ENCODE assay signal across 1 cellular context in the genomic region with DNA sequence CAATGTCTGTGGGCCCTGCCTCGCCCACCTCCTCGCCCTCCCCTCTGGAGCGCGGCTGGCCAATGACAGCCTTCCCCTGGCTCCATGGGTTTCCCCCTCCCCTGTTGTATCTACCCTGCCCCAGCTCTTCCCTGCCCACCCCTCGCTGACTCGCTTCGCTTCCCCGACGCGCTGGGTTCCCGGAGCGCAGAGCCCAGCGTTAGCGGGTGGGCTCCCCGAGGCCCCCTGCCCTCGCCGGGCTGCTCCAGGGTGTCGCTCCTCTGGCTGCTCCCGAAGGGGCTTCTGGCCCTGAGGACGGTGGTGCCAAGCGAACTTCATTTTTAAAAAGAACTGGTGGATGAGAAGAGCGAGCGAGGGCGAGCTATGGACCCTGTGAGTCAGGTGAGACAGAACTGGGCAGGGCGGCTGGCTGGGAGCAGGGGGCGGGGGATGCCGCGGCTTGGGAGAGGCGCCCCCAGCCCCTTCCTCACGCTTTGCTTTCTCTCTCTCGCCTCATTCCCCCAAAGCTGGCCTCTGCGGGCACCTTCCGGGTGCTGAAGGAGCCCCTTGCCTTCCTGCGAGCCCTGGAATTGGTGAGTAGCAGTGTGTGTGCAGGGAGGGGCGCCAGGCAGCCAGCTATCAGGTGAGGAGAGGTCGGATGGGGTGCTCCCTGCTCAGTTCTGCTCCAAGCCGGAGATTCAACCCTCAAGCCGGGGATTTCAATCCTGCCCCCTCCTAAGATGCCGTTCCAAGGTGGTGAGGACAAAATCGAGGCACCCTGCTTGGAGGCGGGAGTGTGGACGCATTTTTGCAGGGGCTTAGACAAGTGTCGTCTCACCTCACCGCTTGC.
TF ChIP-seq lines count a peak whose summit lies in the region.

Gene SYNPR, plus strand, starts transcription at position 138 of the 829 bp plus-strand sequence.

TF ChIP-seq in neural cell, 6 proteins besides CTCF, POLR2A, EP300 and RAD21 (continued from another document):
- TF ChIP-seq REST (IDR thresholded peaks at IDR 0.05; ENCODE audit: borderline replicate concordance) (no peak), EZH2 (IDR thresholded peaks at IDR 0.05; ENCODE audit: borderline replicate concordance, insufficient read depth, low read length, poor library complexity, severe bottlenecking) (no peak), POLR2AphosphoS5 (IDR thresholded peaks at IDR 0.05) (no peak), SMC3 (conservative IDR thresholded peaks at IDR 0.05; ENCODE audit: poor library complexity) (no peak), TAF1 (IDR thresholded peaks at IDR 0.05; ENCODE audit: low read depth) (no peak)
TF ChIP-seq in neural cell: peak in this region for 0.
